ENCODE assay signal across 8 cellular contexts in genomic region chr6:156777866-156778614, GRCh38. TPM values are rescaled to one million over a fixed set of nuclear protein-coding genes. Genes with fewer than 3 reads are reported as not detected.
DNase-seq lines count a peak whose midpoint lies in the region; ATAC-seq and TF ChIP-seq lines count a peak whose summit lies in the region.

No MANE protein-coding gene starts in this region.

- DNase-seq in NCI-H524 (lab: John Stamatoyannopoulos, UW) (peak; percentile 47 to 61), NCI-H524 treated with DMSO at 0.1 percent for 48 hours (lab: John Stamatoyannopoulos, UW) (no peak), RPMI7951 (ENCODE audit: low read depth) (peak; percentile 60), Right ventricle myocardium inferior (ENCODE audit: missing footprints) (peak; percentile 89), upper lobe of right lung (peak; percentile 85)
- peak; percentile 65 for DNase-seq in activated naive CD4-positive, alpha-beta T cell treated with Interleukin-2 at 50 U/mL for 16 hours

- peaks cover 4% of the 10 kb centered on the region for H3K4me1 ChIP-seq in parathyroid adenoma
- H3K4me1 ChIP-seq in upper lobe of right lung, result peaks cover 12% of the 10 kb centered on the region

- H3K27ac ChIP-seq in parathyroid adenoma (peak overlapping the region; percentile 93), upper lobe of right lung (peak overlapping the region; percentile 91)

- peak overlapping the region; percentile 77 for H3K4me2 ChIP-seq in parathyroid adenoma (ENCODE audit: low read length)

- H3K36me3 ChIP-seq in parathyroid adenoma (ENCODE audit: control insufficient read depth, insufficient read depth, low read length) (no peaks in the 10 kb centered on the region), upper lobe of right lung (no peaks in the 10 kb centered on the region)

- H3K27me3 ChIP-seq in parathyroid adenoma (ENCODE audit: control insufficient read depth, insufficient read depth, low read length) (no peaks in the 10 kb centered on the region), upper lobe of right lung (no peaks in the 10 kb centered on the region)

- ATAC-seq in HG03103 (IDR thresholded peaks at IDR 0.05; ENCODE audit: low read depth, unreplicated experiment) (peak; percentile 2), Right ventricle myocardium inferior (peak; percentile 35), upper lobe of right lung (peak; percentile 48)

- TF ChIP-seq CTCF in parathyroid adenoma (IDR thresholded peaks at IDR 0.05) (no peak), upper lobe of right lung (IDR thresholded peaks at IDR 0.05) (no peak)

- peak overlapping the region; percentile 40 for H3K9ac ChIP-seq in parathyroid adenoma

- H3K79me2 ChIP-seq in parathyroid adenoma, result peaks cover 10% of the 10 kb centered on the region

- H2AFZ ChIP-seq in parathyroid adenoma, result peak overlapping the region; percentile 80

- H3K4me3 ChIP-seq in parathyroid adenoma (ENCODE audit: low read depth, low read length), result peak overlapping the region; percentile 77
- H3K4me3 ChIP-seq in upper lobe of right lung, result peak overlapping the region; percentile 66

- intact Hi-C loops in Right ventricle myocardium inferior (cut with DNase I) (loop anchor here (1.0 to 2.0 kb wide), 2 partner anchors 73 to 91 kb away; no protein-coding TSS in a partner anchor), upper lobe of right lung (cut with DNase I) (no loop called here)

- H3K9me3 ChIP-seq in parathyroid adenoma (ENCODE audit: control insufficient read depth, low read length) (no peaks in the 10 kb centered on the region), upper lobe of right lung (no peaks in the 10 kb centered on the region)

RNA-seq across cellular contexts. Expression of gene ARID1B, which starts 0.9 kb away (rescaled TPM):
- 13.7 and 14.8 TPM in 2 replicates for total RNA-seq in RPMI7951 (2014; rRNA removed; shearing (Covaris generic))
- total RNA-seq in Right ventricle myocardium inferior, result 46.4 TPM
- 80.4 TPM for total RNA-seq in upper lobe of right lung
